26 cellular contexts compared by ENCODE assay signal in the genomic region with DNA sequence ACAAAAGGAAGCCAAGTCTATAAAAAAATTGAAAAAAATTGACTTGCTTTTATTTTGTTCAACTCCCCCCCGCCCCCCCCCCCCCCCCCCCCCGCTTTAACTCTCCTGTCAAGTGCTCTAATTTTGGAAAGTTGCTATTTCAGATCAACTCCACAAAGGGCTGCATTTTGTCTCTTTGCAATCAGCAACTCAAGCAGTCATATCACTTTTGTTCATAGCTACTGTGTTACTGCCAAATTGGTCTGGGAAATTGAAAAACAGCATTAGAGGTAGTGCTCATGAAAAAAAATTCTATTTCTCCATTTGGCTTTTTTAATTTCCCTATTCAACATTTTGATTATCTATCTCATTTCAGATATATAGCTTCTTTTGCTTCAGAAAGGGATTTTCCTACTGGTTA.
DNase-seq lines count a peak whose midpoint lies in the region; ATAC-seq, FAIRE-seq and TF ChIP-seq lines count a peak whose summit lies in the region.
"Had no signal": no experiment of that assay in that cellular context is flagged by ENCODE, and none has a peak within 500 bp of the region (broad histone marks: within the 10 kb centered on the region; RNA-seq: fewer than 3 reads in every experiment).

No MANE protein-coding gene starts in this region.

- POLR2A ChIA-PET in K562 (lab: Yijun Ruan, JAX): no interaction called here

- H4K20me1 ChIP-seq in K562 (replicated peaks; ENCODE audit: control insufficient read depth, insufficient read depth, low read length): no peaks in the 10 kb centered on the region
- H4K20me1 ChIP-seq: BLaER1 had no signal

- no peaks in the 10 kb centered on the region for H3K79me2 ChIP-seq in K562 (ENCODE audit: control insufficient read depth, insufficient read depth, low read length)

- no peak overlapping the region for H3K4me2 ChIP-seq in K562 (ENCODE audit: insufficient read depth, low read length)
- H3K4me2 ChIP-seq: BLaER1 had no signal

- FAIRE-seq in K562 (lab: Jason Lieb, UNC): no peak
- FAIRE-seq: A204.1, GM12878, GM12892, GM19239 had no signal

- H3K4me1 ChIP-seq in left ventricle myocardium inferior (peaks cover 12% of the 10 kb centered on the region), K562 (replicated peaks in 1 of 2; ENCODE audit: control insufficient read depth in 2 of 2, insufficient read depth in 2 of 2, low read length in 2 of 2) (no peaks in the 10 kb centered on the region)
- H3K4me1 ChIP-seq: BE2C, BLaER1 had no signal

- H3K27ac ChIP-seq in left ventricle myocardium inferior (replicated peaks) (no peak overlapping the region), K562 (ENCODE audit: extremely low read depth, low read depth, low read length) (no peak overlapping the region)
- H3K27ac ChIP-seq: BLaER1 had no signal

- H2AFZ ChIP-seq in K562 (ENCODE audit: low read depth, low read length): no peak overlapping the region

- no TSS peak for BruUV-seq in K562 (replicated peaks; lab: Mats Ljungman, UMichigan)

- no peaks in the 10 kb centered on the region for H3K36me3 ChIP-seq in left ventricle myocardium inferior
- no peaks in the 10 kb centered on the region for H3K36me3 ChIP-seq in K562 (ENCODE audit: control insufficient read depth, insufficient read depth, low read length)
- H3K36me3 ChIP-seq: BE2C, BLaER1 had no signal

- CTCF ChIA-PET in K562 (lab: Yijun Ruan, JAX; ENCODE audit: low intra/inter-chr PET ratio): no interaction called here

- ATAC-seq in Right ventricle myocardium superior (ENCODE audit: poor library complexity) (peak; percentile 85), left ventricle myocardium superior (peak; percentile 78), K562 (no peak)
- ATAC-seq: GM12878 had no signal

- H3K9me3 ChIP-seq in left ventricle myocardium inferior (replicated peaks) (peaks cover 11% of the 10 kb centered on the region), K562 (replicated peaks; ENCODE audit: control insufficient read depth, insufficient read depth, low read depth, low read length) (no peaks in the 10 kb centered on the region)
- H3K9me3 ChIP-seq: BE2C had no signal

- in situ Hi-C loops in K562 (cut with MboI): no loop called here
- in situ Hi-C loops in GM13977 (cut with MboI; ENCODE audit: low pct_unique_long_range_greater_than_20kb, low sequenced_read_pairs, unreplicated experiment): no loop called here

- no peak overlapping the region for H3K9ac ChIP-seq in K562 (ENCODE audit: insufficient read depth in 1 of 2, low read depth in 2 of 2, low read length in 2 of 2)
- H3K9ac ChIP-seq: BLaER1 had no signal

- no peak overlapping the region for H3K4me3 ChIP-seq in left ventricle myocardium inferior
- no peak overlapping the region for H3K4me3 ChIP-seq in K562
- H3K4me3 ChIP-seq: BLaER1, GM12878 had no signal

- no peaks in the 10 kb centered on the region for H3K9me1 ChIP-seq in K562 (ENCODE audit: control insufficient read depth, insufficient read depth, low read length)

- no peak for TF ChIP-seq EP300 in K562 (IDR thresholded peaks at IDR 0.05; ENCODE audit: low read length)

- H3K27me3 ChIP-seq in left ventricle myocardium inferior (ENCODE audit: low read depth): no peaks in the 10 kb centered on the region
- H3K27me3 ChIP-seq in K562 (ENCODE audit: control insufficient read depth in 2 of 2, insufficient read depth in 2 of 2, low read length in 2 of 2): no peaks in the 10 kb centered on the region
- H3K27me3 ChIP-seq: BE2C, BLaER1 had no signal

- DNase-seq in Right ventricle myocardium superior (no peak), left ventricle myocardium inferior (no peak), left ventricle myocardium superior (no peak), cardiac septum (ENCODE audit: low spot score) (no peak), K562 (ENCODE audit: extremely low read depth in 1 of 4, low spot score in 3 of 4) (no peak), GM13977 (ENCODE audit: low spot score) (no peak)
- DNase-seq: 8988T; ACHN; BE2C; C1 segment of cervical spinal cord; CD4-positive, alpha-beta memory T cell; CD4-positive, CD25-positive, alpha-beta regulatory T cell; CD8-positive, alpha-beta memory T cell; COR-L47; DMS 273 treated with DMSO at 0.1 percent for 48 hours; DMS153; DMS53; DMS79; DND-41; EL; GDM1 had no signal

- no peak for TF ChIP-seq RAD21 in K562 (CRISPR knock-in tag; conservative IDR thresholded peaks at IDR 0.05 in 1 of 2, IDR thresholded peaks at IDR 0.05 in 1 of 2)

- no CpG with 5 or more reads among the region's 2 CpGs for WGBS in K562 (ENCODE audit: insufficient coverage, low coverage, missing lambda C conversion rate)

- no peak for TF ChIP-seq POLR2A in K562 (conservative IDR thresholded peaks at IDR 0.05)

- intact Hi-C loops in Right ventricle myocardium superior (cut with DNase I): no loop called here
- intact Hi-C loops in left ventricle myocardium inferior (cut with micrococcal nuclease): no loop called here
- intact Hi-C loops in left ventricle myocardium superior (cut with micrococcal nuclease): no loop called here
- intact Hi-C loops in cardiac septum (cut with DNase I): no loop called here
- intact Hi-C loops in K562 (cut with micrococcal nuclease): no loop called here

- TF ChIP-seq CTCF in left ventricle myocardium inferior (IDR thresholded peaks at IDR 0.05; ENCODE audit: borderline replicate concordance) (no peak), K562 (IDR thresholded peaks at IDR 0.05 in 2 of 3, conservative IDR thresholded peaks at IDR 0.05 in 1 of 3; ENCODE audit: insufficient read depth in 2 of 3, low read depth in 1 of 3, low read length in 3 of 3) (no peak), GM13977 (IDR thresholded peaks at IDR 0.05; ENCODE audit: extremely low read depth, insufficient read depth, missing control alignments) (no peak)

TF ChIP-seq in K562, 482 proteins besides CTCF, POLR2A, EP300 and RAD21:
- TF ChIP-seq HNRNPK (IDR thresholded peaks at IDR 0.05; ENCODE audit: low read depth, low read length, poor library complexity, severe bottlenecking) (peak; percentile 45), SLC30A9 (CRISPR knock-in tag; IDR thresholded peaks at IDR 0.05) (no peak)
TF ChIP-seq in K562: peak in this region for 1.
